16 cellular contexts compared by ENCODE assay signal in genomic region chr14:87908591-87908990, GRCh38.
"Had no signal": no experiment of that assay in that cellular context is flagged by ENCODE, and none has a peak within 500 bp of the region (broad histone marks: within the 10 kb centered on the region; RNA-seq: fewer than 3 reads in every experiment).

No MANE protein-coding gene starts in this region.

- H3K27me3 ChIP-seq: foreskin keratinocyte, ovary, stomach had no signal

- DNase-seq: esophagus squamous epithelium; foreskin keratinocyte; heart left ventricle; hippocampal formation; mammary epithelial cell; mucosa of descending colon; naive thymus-derived CD8-positive, alpha-beta T cell; ovary; right cardiac atrium; small intestine; stimulated activated CD4-positive, alpha-beta T cell treated with anti-CD3 and anti-CD28 coated beads, Interleukin-12 subunit alpha, Interleukin-12 subunit beta, amount 100 ng/mL, for 4 hours; stimulated activated naive CD4-positive, alpha-beta T cell; stomach; trophoblast cell had no signal

- ATAC-seq: foreskin keratinocyte; heart left ventricle; left lobe of liver; mucosa of descending colon; naive thymus-derived CD8-positive, alpha-beta T cell; right cardiac atrium had no signal

- H3K27ac ChIP-seq: esophagus squamous epithelium, foreskin keratinocyte, heart left ventricle, ovary, stomach, thoracic aorta had no signal

- H3K4me1 ChIP-seq: esophagus squamous epithelium, foreskin keratinocyte, heart left ventricle, stomach had no signal

- H3K4me3 ChIP-seq: esophagus squamous epithelium, heart left ventricle, mucosa of descending colon, ovary, stomach, thoracic aorta had no signal

- H3K9me3 ChIP-seq: ovary, thoracic aorta had no signal

- H3K36me3 ChIP-seq: esophagus squamous epithelium, heart left ventricle, ovary, stomach, thoracic aorta had no signal
